In the genomic region with DNA sequence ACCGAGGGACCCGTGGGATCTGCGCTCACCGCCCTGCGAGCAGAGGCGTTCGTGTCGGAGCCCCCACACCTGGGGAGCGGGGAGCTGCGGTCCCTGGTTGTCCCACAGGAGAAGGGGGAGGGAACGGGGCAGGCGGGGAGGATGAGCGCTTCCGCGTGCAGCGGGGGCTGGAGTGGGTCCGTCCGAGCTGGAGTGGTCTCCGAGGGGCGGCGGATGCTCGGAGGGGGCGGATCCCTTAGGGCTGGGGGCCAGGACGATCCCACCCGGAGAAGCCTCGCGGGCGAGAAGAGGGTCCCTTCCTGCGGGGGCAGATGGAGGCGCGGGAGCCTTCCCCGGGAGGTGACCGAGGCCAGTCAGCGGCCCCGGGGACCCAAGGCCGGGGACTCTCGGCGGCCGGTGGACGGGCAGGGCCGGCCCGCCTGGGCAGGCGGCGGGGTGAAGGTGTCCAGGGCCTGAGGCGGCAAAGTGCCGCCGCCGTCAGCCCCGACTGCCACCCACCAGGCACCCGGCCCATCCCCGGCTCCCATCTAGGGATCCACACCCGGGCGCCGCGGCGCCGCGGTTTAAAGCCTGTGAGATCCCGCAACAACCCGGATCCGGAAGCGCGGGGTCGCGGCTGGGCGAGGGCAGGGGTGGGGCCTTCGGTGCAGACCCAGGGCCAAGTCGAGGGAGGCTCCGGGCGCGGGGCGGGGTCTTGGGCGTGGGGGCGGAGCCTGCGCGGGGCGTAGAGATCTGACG, we compare ENCODE assay signal across 9 cellular contexts. TPM values are rescaled to one million over a fixed set of nuclear protein-coding genes. Genes with fewer than 3 reads are reported as not detected.
A peak's percentile ranks its signal among the peaks of the same experiment; 100 is the strongest.
DNase-seq lines count a peak whose midpoint lies in the region; ATAC-seq, FAIRE-seq and TF ChIP-seq lines count a peak whose summit lies in the region.
"Had no signal": no experiment of that assay in that cellular context is flagged by ENCODE, and none has a peak within 500 bp of the region (broad histone marks: within the 10 kb centered on the region; RNA-seq: fewer than 3 reads in every experiment).

No MANE protein-coding gene starts in this region.

- peaks cover 17% of the 10 kb centered on the region for H3K79me2 ChIP-seq in neural progenitor cell (ENCODE audit: low read depth)

- no peak overlapping the region for H2AFZ ChIP-seq in neural progenitor cell (replicated peaks)

- peaks cover 19% of the 10 kb centered on the region for H3K4me1 ChIP-seq in HUES6 (ENCODE audit: control insufficient read depth, insufficient read depth, low read length)
- H3K4me1 ChIP-seq in neural progenitor cell: peaks cover 11% of the 10 kb centered on the region
- H3K4me1 ChIP-seq in stomach smooth muscle (ENCODE audit: control insufficient read depth, insufficient read depth, low read length): peaks cover 25% of the 10 kb centered on the region

- H3K27ac ChIP-seq in HUES6 (ENCODE audit: low read depth, low read length) (0 out of 2 replicates have a peak overlapping the region, but pooled peaks have one; percentile 28), neural progenitor cell (no peak overlapping the region), stomach smooth muscle (ENCODE audit: low read length) (peak overlapping the region; percentile 24)

- no peaks in the 10 kb centered on the region for H3K9me3 ChIP-seq in HUES6 (ENCODE audit: control insufficient read depth, insufficient read depth, low read depth, low read length)
- no peaks in the 10 kb centered on the region for H3K9me3 ChIP-seq in neural progenitor cell (ENCODE audit: low read depth)
- H3K9me3 ChIP-seq in stomach smooth muscle (ENCODE audit: control insufficient read depth in 2 of 2, low read length in 2 of 2): no peaks in the 10 kb centered on the region

- H3K4me3 Mint-ChIP-seq in neural progenitor cell: peak overlapping the region; percentile 92

- H3K4me2 ChIP-seq in neural progenitor cell: peak overlapping the region; percentile 95

- no peak for FAIRE-seq in RCC 7860 (lab: Jason Lieb, UNC)
- FAIRE-seq: G401.6 had no signal

- no peaks in the 10 kb centered on the region for H3K9me3 Mint-ChIP-seq in neural progenitor cell

- H3K9ac ChIP-seq in HUES6 (ENCODE audit: low read length) (peak overlapping the region; percentile 71), neural progenitor cell (peak overlapping the region; percentile 65), stomach smooth muscle (ENCODE audit: low read length in 2 of 2) (peak overlapping the region; percentile 65 to 75)

- H3K27me3 ChIP-seq in HUES6 (ENCODE audit: control insufficient read depth, insufficient read depth, low read length): peaks cover 13% of the 10 kb centered on the region; the same call in 1 of the 2 replicates
- H3K27me3 ChIP-seq in neural progenitor cell: peaks cover 39% of the 10 kb centered on the region
- H3K27me3 ChIP-seq in stomach smooth muscle (ENCODE audit: control insufficient read depth in 1 of 2, insufficient read depth in 2 of 2, low read length in 2 of 2): no peaks in the 10 kb centered on the region

- H3K27ac Mint-ChIP-seq in neural progenitor cell: no peak overlapping the region

- H3K36me3 ChIP-seq in HUES6 (ENCODE audit: control insufficient read depth, insufficient read depth, low read length) (peaks cover 18% of the 10 kb centered on the region), neural progenitor cell (no peaks in the 10 kb centered on the region), stomach smooth muscle (ENCODE audit: control insufficient read depth in 2 of 2, insufficient read depth in 2 of 2, low read length in 2 of 2) (peaks cover 5 to 7% of the 10 kb centered on the region in 2 donors)

- peaks cover 33% of the 10 kb centered on the region for H4K20me1 ChIP-seq in neural progenitor cell (ENCODE audit: low read depth)

- H3K4me3 ChIP-seq in HUES6 (ENCODE audit: low read depth, low read length) (peak overlapping the region; percentile 62), neural progenitor cell (peak overlapping the region; percentile 75), stomach smooth muscle (ENCODE audit: low read length in 2 of 2) (peak overlapping the region; percentile 72 to 75)

- no peak for TF ChIP-seq CTCF in neural progenitor cell (IDR thresholded peaks at IDR 0.05)

- H3K4me1 Mint-ChIP-seq in neural progenitor cell: peaks cover 16% of the 10 kb centered on the region

- peak; percentile 86 for ATAC-seq in GM19043 (IDR thresholded peaks at IDR 0.05; ENCODE audit: low read depth, unreplicated experiment)

- H3K27me3 Mint-ChIP-seq in neural progenitor cell (ENCODE audit: insufficient read depth, low read depth): peaks cover 6% of the 10 kb centered on the region

- no peaks in the 10 kb centered on the region for H3F3A ChIP-seq in neural progenitor cell (ENCODE audit: low read depth)

- DNase-seq in A172 (ENCODE audit: low spot score) (peak; percentile 2), RCC 7860 (ENCODE audit: low spot score) (peak; percentile 33), activated gamma-delta T cell treated with Interleukin-2 at 50 U/mL for 16 hours (peak; percentile 83), foreskin melanocyte (peak; percentile 57), neural progenitor cell (ENCODE audit: low spot score) (peak; percentile 90)

- peaks cover 3% of the 10 kb centered on the region for H3K36me3 Mint-ChIP-seq in neural progenitor cell

RNA-seq across cellular contexts. Expression of gene CCDC27, which starts 5.3 kb away (rescaled TPM):
- not detected in 2 replicates for total RNA-seq in A172 (2014; rRNA removed; shearing (Covaris generic))
- not detected in 2 replicates for total RNA-seq in neural progenitor cell (ENCODE audit: low replicate concordance)

RNA-seq across cellular contexts. Expression of gene SMIM1, which starts 25.6 kb away (rescaled TPM):
- total RNA-seq in A172 (2014; rRNA removed; shearing (Covaris generic)): not detected in 2 replicates
- total RNA-seq in neural progenitor cell (ENCODE audit: low replicate concordance): 9.1 TPM in 1 of 2 replicates, not detected in the other

RNA-seq across cellular contexts. Expression of gene LRRC47, which starts 49.3 kb away (rescaled TPM):
- total RNA-seq in A172 (2014; rRNA removed; shearing (Covaris generic)): 26.4 and 29.8 TPM in 2 replicates
- 32.5 and 51.0 TPM in 2 replicates for total RNA-seq in neural progenitor cell (ENCODE audit: low replicate concordance)

Comparison
In these comparisons a context has a peak if more than half of its experiments do, and no peak if none do; other contexts are left out.
1. DNase-seq: peak in every context shown above with its lines; median percentile 90 in neural progenitor cell; 83 in activated gamma-delta T cell treated with Interleukin-2 at 50 U/mL for 16 hours; 57 in foreskin melanocyte; 33 in RCC 7860; 2 in A172.